1 cellular context compared by ENCODE assay signal in genomic region chr12:7832059-7832696, GRCh38.
A peak's percentile ranks its signal among the peaks of the same experiment; 100 is the strongest.
TF ChIP-seq lines count a peak whose summit lies in the region.

No MANE protein-coding gene starts in this region.

TF ChIP-seq in GM12878, 131 proteins besides CTCF, POLR2A, EP300 and RAD21:
- TF ChIP-seq ZNF592 (IDR thresholded peaks at IDR 0.05), result no peak
- no peak for TF ChIP-seq NRF1 (conservative IDR thresholded peaks at IDR 0.05; ENCODE audit: low read depth, low read length)
- TF ChIP-seq SPI1 (IDR thresholded peaks at IDR 0.05; ENCODE audit: borderline replicate concordance, insufficient read depth, low read depth, low read length), result peak; percentile 6; the same call in 1 of the 2 replicates
- TF ChIP-seq MAX (IDR thresholded peaks at IDR 0.05; ENCODE audit: low read depth, low read length), result no peak
